ENCODE assay signal across 27 cellular contexts in the genomic region with DNA sequence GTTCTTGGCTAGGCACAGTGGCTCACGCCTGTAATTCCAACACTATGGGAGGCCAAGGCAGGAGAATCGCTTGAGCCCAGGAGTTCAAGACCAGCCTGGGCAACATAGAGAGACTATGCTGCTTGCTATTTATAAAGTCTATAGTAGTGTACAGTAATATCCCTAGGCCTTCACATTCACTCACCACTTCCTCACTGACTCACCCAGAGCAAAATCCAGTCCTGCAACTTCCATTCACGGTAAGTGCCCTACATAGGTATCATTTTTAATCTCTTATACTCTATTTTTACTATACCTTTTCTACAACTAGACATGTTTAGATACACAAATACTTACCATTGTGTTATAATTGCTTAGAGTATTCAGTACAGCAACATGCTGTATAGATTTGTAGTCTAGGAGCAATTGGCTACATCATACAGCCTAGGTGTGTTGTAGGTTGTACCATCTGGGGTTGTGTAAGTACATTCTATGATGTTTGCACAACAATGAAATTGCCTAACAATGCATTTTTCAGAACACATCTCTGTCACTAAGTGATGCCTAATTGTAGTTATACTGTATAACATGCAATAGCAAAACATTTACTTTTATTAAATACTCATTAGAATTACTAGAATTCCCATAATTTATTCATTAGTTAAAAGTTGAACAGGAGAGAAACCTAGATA. TPM values are rescaled to one million over a fixed set of nuclear protein-coding genes. Genes with fewer than 3 reads are reported as not detected.
A peak's percentile ranks its signal among the peaks of the same experiment; 100 is the strongest.
DNase-seq lines count a peak whose midpoint lies in the region; ATAC-seq and TF ChIP-seq lines count a peak whose summit lies in the region.
"Had no signal": no experiment of that assay in that cellular context is flagged by ENCODE, and none has a peak within 500 bp of the region (broad histone marks: within the 10 kb centered on the region; RNA-seq: fewer than 3 reads in every experiment).

No MANE protein-coding gene starts in this region.

- ATAC-seq in RWPE2 (ENCODE audit: low read depth), result peak; percentile 99
- no peak for ATAC-seq in GM18858 (IDR thresholded peaks at IDR 0.05; ENCODE audit: unreplicated experiment)
- ATAC-seq in GM19395 (IDR thresholded peaks at IDR 0.05; ENCODE audit: unreplicated experiment), result no peak
- ATAC-seq: effector memory CD8-positive, alpha-beta T cell; HCT116; lower lobe of right lung; WTC11 had no signal

- H2AFZ ChIP-seq in OCI-LY7 (ENCODE audit: low read length), result no peak overlapping the region

- H3K9me2 ChIP-seq in OCI-LY7 (ENCODE audit: insufficient read depth, low read length), result no peaks in the 10 kb centered on the region

- H3K27ac ChIP-seq in RWPE2 (ENCODE audit: poor library complexity, severe bottlenecking), result peak overlapping the region; percentile 37
- H3K27ac ChIP-seq in OCI-LY7 (ENCODE audit: low read depth, low read length, poor library complexity, severe bottlenecking), result no peak overlapping the region
- H3K27ac ChIP-seq: adrenal gland, colonic mucosa, lower lobe of right lung, ovary, testis had no signal

- POLR2A ChIA-PET in OCI-LY7 (lab: Charles Lee), result no interaction called here

- H4K20me1 ChIP-seq in OCI-LY7 (ENCODE audit: insufficient read depth, low read length), result no peaks in the 10 kb centered on the region

- DNase-seq in EL (peak; percentile 3), HT1080 (ENCODE audit: low read depth) (peak; percentile 74), RWPE2 (ENCODE audit: low spot score) (no peak), iris pigment epithelial cell (ENCODE audit: low read depth) (peak; percentile 37), OCI-LY7 (ENCODE audit: low spot score) (no peak)
- DNase-seq: activated CD4-positive, alpha-beta memory T cell treated with anti-CD3 and anti-CD28 coated beads for 36 hours; activated gamma-delta T cell treated with Interleukin-2 at 50 U/mL for 16 hours; adrenal gland; C1 segment of cervical spinal cord; colonic mucosa; effector memory CD8-positive, alpha-beta T cell; KBM-7; lower lobe of right lung; NCI-H1694; NCI-H2171; NCI-H526; nephron progenitor cell; ovary; stimulated activated CD4-positive, alpha-beta T cell treated with anti-CD3 and anti-CD28 coated beads, Interleukin-4, amount 100 ng/mL, for 4 hours; stimulated activated naive CD4-positive, alpha-beta T cell treated with Interleukin-2 at 50 U/mL for 16 hours; testis had no signal

- no TSS peak for BruUV-seq in OCI-LY7 (replicated peaks; lab: Mats Ljungman, UMichigan)

- intact Hi-C loops in OCI-LY7 (cut with micrococcal nuclease; ENCODE audit: unreplicated experiment), result no loop called here

- H3K36me3 ChIP-seq in RWPE2 (ENCODE audit: low read depth) (peaks cover 26% of the 10 kb centered on the region), OCI-LY7 (ENCODE audit: insufficient read depth, low read length) (peaks cover 40% of the 10 kb centered on the region)
- H3K36me3 ChIP-seq: colonic mucosa, ovary had no signal

- TF ChIP-seq CTCF in RWPE2 (IDR thresholded peaks at IDR 0.05; ENCODE audit: poor library complexity, severe bottlenecking), result no peak
- TF ChIP-seq CTCF in OCI-LY7 (conservative IDR thresholded peaks at IDR 0.05; ENCODE audit: low read length), result no peak

- H3K27me3 ChIP-seq in RWPE2 (ENCODE audit: insufficient read depth, poor library complexity, severe bottlenecking), result no peaks in the 10 kb centered on the region
- H3K27me3 ChIP-seq: adrenal gland, colonic mucosa, ovary, testis had no signal

- H3K4me1 ChIP-seq in RWPE2 (ENCODE audit: insufficient read depth, poor library complexity, severe bottlenecking) (peaks cover 13% of the 10 kb centered on the region), OCI-LY7 (ENCODE audit: insufficient read depth, low read length, poor library complexity, severe bottlenecking) (no peaks in the 10 kb centered on the region)
- H3K4me1 ChIP-seq: adrenal gland, colonic mucosa, lower lobe of right lung, testis had no signal

- no peaks in the 10 kb centered on the region for H3K79me2 ChIP-seq in OCI-LY7 (ENCODE audit: insufficient read depth, low read depth, low read length)

- H3K9me3 ChIP-seq in RWPE2 (ENCODE audit: severe bottlenecking), result peaks cover 5% of the 10 kb centered on the region
- no peaks in the 10 kb centered on the region; the same call in 1 of the 2 replicates for H3K9me3 ChIP-seq in OCI-LY7 (ENCODE audit: low read length)
- H3K9me3 ChIP-seq: adrenal gland, colonic mucosa, lower lobe of right lung, ovary, testis had no signal

- H3K4me3 ChIP-seq in RWPE2 (ENCODE audit: severe bottlenecking), result no peak overlapping the region
- no peak overlapping the region for H3K4me3 ChIP-seq in OCI-LY7 (ENCODE audit: low read depth, low read length, poor library complexity, severe bottlenecking)
- H3K4me3 ChIP-seq: adrenal gland, colonic mucosa, lower lobe of right lung, ovary, testis had no signal

- no peak overlapping the region for H3K4me2 ChIP-seq in OCI-LY7 (ENCODE audit: low read length)

- CTCF ChIA-PET in OCI-LY7 (lab: Charles Lee; ENCODE audit: unreplicated experiment), result no interaction called here

RNA-seq across cellular contexts. Expression of gene DHX57, which starts 8.8 kb away (rescaled TPM):
- 13.1 and 13.8 TPM in 2 replicates for total RNA-seq in HT1080 (2014; rRNA removed; shearing (Covaris generic))
- 11.2 and 12.7 TPM in 2 replicates for polyA plus RNA-seq in HT1080 (2015; cell fraction: cytosol; rRNA removed)
- 24.6 and 25.2 TPM in 2 replicates for polyA plus RNA-seq in HT1080 (2015; cell fraction: nucleus; rRNA removed)
- total RNA-seq in OCI-LY7 (2014; rRNA removed; shearing (Covaris generic)), result 14.6 and 14.7 TPM in 2 replicates
- total RNA-seq in OCI-LY7 (2022), result 15.1 and 17.7 TPM in 2 replicates

RNA-seq across cellular contexts. Expression of gene MORN2, which starts 8.9 kb away (rescaled TPM):
- total RNA-seq in HT1080 (2014; rRNA removed; shearing (Covaris generic)), result 11.3 and 11.6 TPM in 2 replicates
- polyA plus RNA-seq in HT1080 (2015; cell fraction: cytosol; rRNA removed), result 30.1 and 33.0 TPM in 2 replicates
- polyA plus RNA-seq in HT1080 (2015; cell fraction: nucleus; rRNA removed), result 10.3 and 11.6 TPM in 2 replicates
- total RNA-seq in OCI-LY7 (2014; rRNA removed; shearing (Covaris generic)), result 7.2 and 7.8 TPM in 2 replicates
- 4.4 and 8.1 TPM in 2 replicates for total RNA-seq in OCI-LY7 (2022)

RNA-seq across cellular contexts. Expression of gene ARHGEF33, which starts 22.8 kb away (rescaled TPM):
- total RNA-seq in HT1080 (2014; rRNA removed; shearing (Covaris generic)), result 0.80 TPM in 1 of 2 replicates, not detected in the other
- polyA plus RNA-seq in HT1080 (2015; cell fraction: cytosol; rRNA removed), result 0.01 and 0.05 TPM in 2 replicates
- polyA plus RNA-seq in HT1080 (2015; cell fraction: nucleus; rRNA removed), result 0.12 and 0.40 TPM in 2 replicates
- 0.38 TPM in 1 of 2 replicates, not detected in the other for total RNA-seq in OCI-LY7 (2014; rRNA removed; shearing (Covaris generic))
- total RNA-seq in OCI-LY7 (2022), result not detected in 2 replicates
- total RNA-seq: Daoy; T-helper 2 cell treated with Interferon-gamma antibody and Interleukin-4, amounts not matched to agents 100 ng/mL and 5 ng/mL, for 36 hours had no signal

Comparison
In these comparisons a context has a peak if more than half of its experiments do, and no peak if none do; other contexts are left out.
1. DNase-seq: peak in EL (single experiment), HT1080 (single experiment) and iris pigment epithelial cell (single experiment); none in RWPE2 (single experiment) and OCI-LY7 (single experiment).